ENCODE assay signal across 9 cellular contexts in genomic region chr12:108939594-108939993, GRCh38. TPM values are rescaled to one million over a fixed set of nuclear protein-coding genes. Genes with fewer than 3 reads are reported as not detected.
DNase-seq lines count a peak whose midpoint lies in the region; ATAC-seq and TF ChIP-seq lines count a peak whose summit lies in the region.
"Had no signal": no experiment of that assay in that cellular context is flagged by ENCODE, and none has a peak within 500 bp of the region (broad histone marks: within the 10 kb centered on the region; RNA-seq: fewer than 3 reads in every experiment).

No MANE protein-coding gene starts in this region.

- H3K4me1 ChIP-seq in CD8-positive, alpha-beta T cell (ENCODE audit: insufficient read depth, low read length) = no peaks in the 10 kb centered on the region

- H3K4me1 Mint-ChIP-seq in CD8-positive, alpha-beta T cell (ENCODE audit: low read depth) = no peaks in the 10 kb centered on the region

- no peak overlapping the region for H3K4me3 Mint-ChIP-seq in CD8-positive, alpha-beta T cell

- peaks cover 6% of the 10 kb centered on the region for H3K27me3 Mint-ChIP-seq in CD8-positive, alpha-beta T cell (ENCODE audit: low read depth)

- TF ChIP-seq CTCF in CD8-positive, alpha-beta T cell (IDR thresholded peaks at IDR 0.05) = no peak

- CTCF ChIA-PET in CD8-positive, alpha-beta T cell (lab: Charles Lee) = interaction anchor here (1.4 kb wide), 1 partner anchor 11 kb away, joined by 7 read pairs; no protein-coding TSS in a partner anchor

- no peak overlapping the region for H3K4me3 ChIP-seq in CD8-positive, alpha-beta T cell (ENCODE audit: low read depth, low read length)

- H3K27me3 ChIP-seq in CD8-positive, alpha-beta T cell (ENCODE audit: insufficient read depth, low read length) = no peaks in the 10 kb centered on the region

- intact Hi-C loops in CD8-positive, alpha-beta T cell (cut with DNase I, micrococcal nuclease) = no loop called here

- DNase-seq in CD8-positive, alpha-beta T cell = no peak
- peak; percentile 35 for DNase-seq in iPS DF 19.7 (ENCODE audit: low read depth, low spot score)
- no peak for DNase-seq in T-helper 9 cell
- no peak for DNase-seq in activated effector memory CD4-positive, alpha-beta T cell treated with anti-CD3 and anti-CD28 coated beads, Interleukin-2, amount 50 U/mL, for 16 hours
- no peak for DNase-seq in NCI-H1105 treated with DMSO at 0.1 percent for 48 hours (lab: John Stamatoyannopoulos, UW)
- no peak for DNase-seq in NCI-H1092 treated with DMSO at 0.1 percent for 48 hours (lab: John Stamatoyannopoulos, UW)

- POLR2A ChIA-PET in CD8-positive, alpha-beta T cell (lab: Charles Lee) = no interaction called here

- H3K9me3 ChIP-seq in CD8-positive, alpha-beta T cell (ENCODE audit: low read length) = no peaks in the 10 kb centered on the region

- no peaks in the 10 kb centered on the region for H3K36me3 ChIP-seq in CD8-positive, alpha-beta T cell (ENCODE audit: insufficient read depth, low read length)

- no peak overlapping the region for H3K27ac Mint-ChIP-seq in CD8-positive, alpha-beta T cell

- peak; percentile 78 for ATAC-seq in CD8-positive, alpha-beta T cell
- ATAC-seq in GM21390 (IDR thresholded peaks at IDR 0.05; ENCODE audit: unreplicated experiment) (peak; percentile 78), SK-N-SH treated with all-trans-retinoic acid at 6 μM for 48 hours (peak; percentile 84)

- no peak overlapping the region for H3K27ac ChIP-seq in CD8-positive, alpha-beta T cell (ENCODE audit: low read depth, low read length)

- no peaks in the 10 kb centered on the region for H3K36me3 Mint-ChIP-seq in CD8-positive, alpha-beta T cell

- H3K9me3 Mint-ChIP-seq in CD8-positive, alpha-beta T cell = no peaks in the 10 kb centered on the region

TF ChIP-seq in SK-N-SH treated with all-trans-retinoic acid at 6 μM for 48 hours, 23 proteins besides CTCF, POLR2A, EP300 and RAD21:
- TF ChIP-seq BACH2 (CRISPR knock-in tag; IDR thresholded peaks at IDR 0.05; ENCODE audit: borderline replicate concordance) = no peak
- TF ChIP-seq, protein P1, sequence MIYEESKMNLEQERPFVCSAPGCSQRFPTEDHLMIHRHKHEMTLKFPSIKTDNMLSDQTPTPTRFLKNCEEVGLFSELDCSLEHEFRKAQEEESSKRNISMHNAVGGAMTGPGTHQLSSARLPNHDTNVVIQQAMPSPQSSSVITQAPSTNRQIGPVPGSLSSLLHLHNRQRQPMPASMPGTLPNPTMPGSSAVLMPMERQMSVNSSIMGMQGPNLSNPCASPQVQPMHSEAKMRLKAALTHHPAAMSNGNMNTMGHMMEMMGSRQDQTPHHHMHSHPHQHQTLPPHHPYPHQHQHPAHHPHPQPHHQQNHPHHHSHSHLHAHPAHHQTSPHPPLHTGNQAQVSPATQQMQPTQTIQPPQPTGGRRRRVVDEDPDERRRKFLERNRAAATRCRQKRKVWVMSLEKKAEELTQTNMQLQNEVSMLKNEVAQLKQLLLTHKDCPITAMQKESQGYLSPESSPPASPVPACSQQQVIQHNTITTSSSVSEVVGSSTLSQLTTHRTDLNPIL (CRISPR knock-in tag; IDR thresholded peaks at IDR 0.05; ENCODE audit: low read depth) = no peak

RNA-seq across cellular contexts. Expression of gene DAO, which starts 59.7 kb away (rescaled TPM):
- not detected for total RNA-seq in CD8-positive, alpha-beta T cell
- total RNA-seq: glomerular endothelial cell had no signal
